ENCODE assay signal across 20 cellular contexts in genomic region chr12:28575593-28576205, GRCh38.
"Had no signal": no experiment of that assay in that cellular context is flagged by ENCODE, and none has a peak within 500 bp of the region (broad histone marks: within the 10 kb centered on the region; RNA-seq: fewer than 3 reads in every experiment).

No MANE protein-coding gene starts in this region.

- H3K36me3 ChIP-seq: heart right ventricle, left lung, thoracic aorta had no signal

- DNase-seq: activated CD4-positive, alpha-beta memory T cell treated with anti-CD3 and anti-CD28 coated beads, Interleukin-2, amount 10 ng/mL, durations not matched to agents 7 days and 5 days; activated CD4-positive, alpha-beta T cell treated with anti-CD3 and anti-CD28 coated beads, Interleukin-2, amount 10 ng/mL, durations not matched to agents 24 days and 14 days; activated CD8-positive, alpha-beta memory T cell treated with anti-CD3 and anti-CD28 coated beads, Interleukin-2, amount 10 ng/mL, durations not matched to agents 7 days and 5 days; activated effector memory CD4-positive, alpha-beta T cell treated with anti-CD3 and anti-CD28 coated beads, Interleukin-2, amount 50 U/mL, for 16 hours; activated naive CD4-positive, alpha-beta T cell treated with anti-CD3 and anti-CD28 coated beads, Interleukin-2, amount 10 ng/mL, durations not matched to agents 7 days and 5 days; activated T-cell treated with anti-CD3 and anti-CD28 coated beads for 4 hours; amygdala; caudate nucleus; effector memory CD8-positive, alpha-beta T cell; left lung; nephron progenitor cell; stimulated activated CD4-positive, alpha-beta T cell treated with anti-CD3 and anti-CD28 coated beads, Interleukin-2, amount 100 ng/mL, for 48 hours; stimulated activated CD8-positive, alpha-beta memory T cell treated with anti-CD3 and anti-CD28 coated beads, Interleukin-4, amount 100 ng/mL, for 48 hours; stimulated activated naive B cell treated with anti-CD40 and anti-IgM and Interleukin-4, amounts not matched to agents 10 μg/mL and 1 μg/mL and 100 μg/mL, for 72 hours had no signal

- ATAC-seq: activated CD4-positive, CD25-positive, alpha-beta regulatory T cell treated with anti-CD3 and anti-CD28 coated beads, Interleukin-2, amount 50 U/mL, for 24 hours; activated CD8-positive, alpha-beta memory T cell treated with anti-CD3 and anti-CD28 coated beads, Interleukin-2, amount 10 ng/mL, durations not matched to agents 7 days and 5 days; effector memory CD8-positive, alpha-beta T cell; left lung; SK-N-SH treated with all-trans-retinoic acid at 6 μM for 48 hours; stimulated activated naive B cell treated with anti-CD40 and anti-IgM and Interleukin-4, amounts not matched to agents 10 μg/mL and 1 μg/mL and 100 μg/mL, for 72 hours had no signal

- H3K27ac ChIP-seq: left lung, parathyroid adenoma, thoracic aorta, VCaP had no signal

- H3K27me3 ChIP-seq: heart right ventricle, left lung had no signal

- H3K4me3 ChIP-seq: heart right ventricle, left lung, thoracic aorta had no signal

- H3K4me1 ChIP-seq: left lung, parathyroid adenoma had no signal

- H3K9me3 ChIP-seq: left lung, thoracic aorta had no signal
